20 cellular contexts compared by ENCODE assay signal in genomic region chr5:58246521-58246944, GRCh38.
DNase-seq lines count a peak whose midpoint lies in the region; ATAC-seq, FAIRE-seq and TF ChIP-seq lines count a peak whose summit lies in the region.
"Had no signal": no experiment of that assay in that cellular context is flagged by ENCODE, and none has a peak within 500 bp of the region (broad histone marks: within the 10 kb centered on the region; RNA-seq: fewer than 3 reads in every experiment).

No MANE protein-coding gene starts in this region.

- H3K27ac ChIP-seq in left ventricle myocardium inferior (replicated peaks) = peak overlapping the region; percentile 84
- no peak overlapping the region for H3K27ac ChIP-seq in PC-3 (ENCODE audit: low read length)
- peak overlapping the region; percentile 77 for H3K27ac ChIP-seq in endothelial cell of umbilical vein (ENCODE audit: insufficient read depth, low read depth, low read length)
- H3K27ac ChIP-seq in thoracic aorta = no peak overlapping the region
- H3K27ac ChIP-seq: parathyroid adenoma, stomach had no signal

- no peaks in the 10 kb centered on the region for H3K4me1 Mint-ChIP-seq in T-helper 2 cell treated with Interferon-gamma antibody and Interleukin-4, amounts not matched to agents 5 μg/mL and 100 μg/mL, for 36 hours (ENCODE audit: low read depth)
- H3K4me1 Mint-ChIP-seq: CD4-positive, CD25-positive, alpha-beta regulatory T cell; memory B cell; naive thymus-derived CD4-positive, alpha-beta T cell had no signal

- H3K4me3 ChIP-seq in left ventricle myocardium inferior (no peak overlapping the region), PC-3 (ENCODE audit: low read length) (no peak overlapping the region), endothelial cell of umbilical vein (replicated peaks in 1 of 3; ENCODE audit: insufficient read depth in 1 of 3, low read depth in 1 of 3, low read length in 3 of 3) (no peak overlapping the region), thoracic aorta (no peak overlapping the region)
- H3K4me3 ChIP-seq: K562, stomach had no signal

- H3K9ac ChIP-seq in PC-3 (ENCODE audit: low read length) = no peak overlapping the region
- no peak overlapping the region for H3K9ac ChIP-seq in endothelial cell of umbilical vein (replicated peaks; ENCODE audit: extremely low read depth, insufficient read depth, low read length)
- H3K9ac ChIP-seq: parathyroid adenoma had no signal

- H3F3A ChIP-seq in PC-3 (ENCODE audit: low read length, unreplicated experiment) = no peaks in the 10 kb centered on the region

- DNase-seq in left ventricle myocardium inferior = no peak
- no peak for DNase-seq in left cardiac atrium
- no peak for DNase-seq in PC-3
- DNase-seq in endothelial cell of umbilical vein (ENCODE audit: low read depth, low spot score) = peak; percentile 51
- no peak for DNase-seq in thoracic aorta (ENCODE audit: low spot score)
- DNase-seq in T-helper 2 cell treated with Interferon-gamma antibody and Interleukin-4, amounts not matched to agents 5 μg/mL and 100 μg/mL, for 36 hours (ENCODE audit: low spot score) = no peak
- DNase-seq in 8988T = no peak
- no peak for DNase-seq in NCI-H2196 (lab: John Stamatoyannopoulos, UW; ENCODE audit: unreplicated experiment)
- DNase-seq: ACHN; activated CD4-positive, alpha-beta T cell treated with anti-CD3 and anti-CD28 coated beads, Interleukin-2, amount 50 U/mL, for 1 hour; activated naive CD4-positive, alpha-beta T cell; amygdala; CD4-positive, CD25-positive, alpha-beta regulatory T cell; naive thymus-derived CD4-positive, alpha-beta T cell; NCI-H187 treated with DMSO at 0.1 percent for 48 hours; NK-92 treated with Interleukin-12 subunit alpha and Interleukin-12 subunit beta, amount 100 ng/mL, for 24 hours; stomach had no signal

- peaks cover 36% of the 10 kb centered on the region for H3K4me1 ChIP-seq in left ventricle myocardium inferior
- H3K4me1 ChIP-seq in PC-3 (ENCODE audit: insufficient read depth, low read length) = peaks cover 22% of the 10 kb centered on the region
- peaks cover 54% of the 10 kb centered on the region for H3K4me1 ChIP-seq in endothelial cell of umbilical vein (ENCODE audit: control insufficient read depth, extremely low read depth, insufficient read depth, low read length)
- H3K4me1 ChIP-seq in thoracic aorta (ENCODE audit: control insufficient read depth in 1 of 2, low read depth in 2 of 2) = peaks cover 0 to 16% of the 10 kb centered on the region in 2 donors

- no peaks in the 10 kb centered on the region for H3K9me2 ChIP-seq in PC-3 (replicated peaks; ENCODE audit: low read length)

- no peaks in the 10 kb centered on the region for H3K36me3 Mint-ChIP-seq in T-helper 2 cell treated with Interferon-gamma antibody and Interleukin-4, amounts not matched to agents 5 μg/mL and 100 μg/mL, for 36 hours (ENCODE audit: low read depth)
- H3K36me3 Mint-ChIP-seq: memory B cell; naive thymus-derived CD4-positive, alpha-beta T cell had no signal

- CTCF ChIA-PET in PC-3 (lab: Charles Lee) = no interaction called here
- CTCF ChIA-PET in endothelial cell of umbilical vein (lab: Charles Lee) = interaction anchor here (0.8 to 3.4 kb wide), 10 partner anchors 11 to 468 kb away, joined by 3 to 26 read pairs (median 4); no protein-coding TSS in a partner anchor

- no peaks in the 10 kb centered on the region for H3K9me3 Mint-ChIP-seq in T-helper 2 cell treated with Interferon-gamma antibody and Interleukin-4, amounts not matched to agents 5 μg/mL and 100 μg/mL, for 36 hours
- H3K9me3 Mint-ChIP-seq: memory B cell had no signal

- H3K4me3 Mint-ChIP-seq in T-helper 2 cell treated with Interferon-gamma antibody and Interleukin-4, amounts not matched to agents 5 μg/mL and 100 μg/mL, for 36 hours = no peak overlapping the region
- H3K4me3 Mint-ChIP-seq: CD4-positive, CD25-positive, alpha-beta regulatory T cell; memory B cell; naive thymus-derived CD4-positive, alpha-beta T cell had no signal

- H3K27me3 ChIP-seq in left ventricle myocardium inferior (ENCODE audit: low read depth) = no peaks in the 10 kb centered on the region
- no peaks in the 10 kb centered on the region for H3K27me3 ChIP-seq in PC-3 (ENCODE audit: low read length)
- no peaks in the 10 kb centered on the region for H3K27me3 ChIP-seq in endothelial cell of umbilical vein (ENCODE audit: control insufficient read depth in 2 of 2, insufficient read depth in 2 of 2, low read length in 2 of 2)
- no peaks in the 10 kb centered on the region for H3K27me3 ChIP-seq in thoracic aorta (replicated peaks; ENCODE audit: insufficient read depth)
- H3K27me3 ChIP-seq: stomach had no signal

- H3K4me2 ChIP-seq in PC-3 (ENCODE audit: low read length) = no peak overlapping the region
- H3K4me2 ChIP-seq in endothelial cell of umbilical vein (ENCODE audit: insufficient read depth, low read length) = peak overlapping the region; percentile 76

- H3K9me1 ChIP-seq in endothelial cell of umbilical vein (replicated peaks; ENCODE audit: control insufficient read depth, extremely low read depth, insufficient read depth, low read length) = no peaks in the 10 kb centered on the region

- H3K9me3 ChIP-seq in left ventricle myocardium inferior (replicated peaks) (no peaks in the 10 kb centered on the region), PC-3 (ENCODE audit: low read length) (no peaks in the 10 kb centered on the region), endothelial cell of umbilical vein (replicated peaks; ENCODE audit: control insufficient read depth, insufficient read depth, low read length) (no peaks in the 10 kb centered on the region), thoracic aorta (no peaks in the 10 kb centered on the region)
- H3K9me3 ChIP-seq: stomach had no signal

- H3K79me2 ChIP-seq in PC-3 (ENCODE audit: low read length) (no peaks in the 10 kb centered on the region), endothelial cell of umbilical vein (ENCODE audit: control insufficient read depth, insufficient read depth, low read length) (no peaks in the 10 kb centered on the region)
- H3K79me2 ChIP-seq: parathyroid adenoma had no signal

- TF ChIP-seq POLR2A in endothelial cell of umbilical vein (IDR thresholded peaks at IDR 0.05; ENCODE audit: low read depth, low read length) = no peak

- H4K20me1 ChIP-seq in PC-3 (ENCODE audit: low read length) (no peaks in the 10 kb centered on the region), endothelial cell of umbilical vein (replicated peaks; ENCODE audit: control insufficient read depth, extremely low read depth, insufficient read depth, low read length) (no peaks in the 10 kb centered on the region)

- H3K27ac Mint-ChIP-seq in T-helper 2 cell treated with Interferon-gamma antibody and Interleukin-4, amounts not matched to agents 5 μg/mL and 100 μg/mL, for 36 hours = no peak overlapping the region
- H3K27ac Mint-ChIP-seq: CD4-positive, CD25-positive, alpha-beta regulatory T cell; memory B cell; naive thymus-derived CD4-positive, alpha-beta T cell had no signal

- intact Hi-C loops in left ventricle myocardium inferior (cut with micrococcal nuclease) (loop anchor here (10.0 kb wide), 1 partner anchor 208 kb away; no protein-coding TSS in a partner anchor), left cardiac atrium (cut with DNase I) (no loop called here), PC-3 (cut with micrococcal nuclease) (loop anchor here (10.0 kb wide), 1 partner anchor 78 kb away; no protein-coding TSS in a partner anchor), endothelial cell of umbilical vein (cut with micrococcal nuclease) (loop anchor here (2.0 kb wide), 1 partner anchor 228 kb away; no protein-coding TSS in a partner anchor)

- H3K36me3 ChIP-seq in left ventricle myocardium inferior (no peaks in the 10 kb centered on the region), PC-3 (ENCODE audit: low read depth, low read length) (no peaks in the 10 kb centered on the region), endothelial cell of umbilical vein (ENCODE audit: control insufficient read depth in 2 of 2, extremely low read depth in 1 of 2, insufficient read depth in 2 of 2, low read length in 2 of 2) (no peaks in the 10 kb centered on the region), thoracic aorta (no peaks in the 10 kb centered on the region)
- H3K36me3 ChIP-seq: stomach had no signal

- H2AFZ ChIP-seq in PC-3 (ENCODE audit: low read length) (no peak overlapping the region), endothelial cell of umbilical vein (ENCODE audit: low read depth, low read length) (peak overlapping the region; percentile 52)
- H2AFZ ChIP-seq: parathyroid adenoma had no signal

- no TSS peak for BruUV-seq in PC-3 (replicated peaks; lab: Mats Ljungman, UMichigan)
- no TSS peak for BruUV-seq in endothelial cell of umbilical vein (replicated peaks; lab: Mats Ljungman, UMichigan)

- dilution Hi-C loops in endothelial cell of umbilical vein (cut with MboI; ENCODE audit: extremely low pct_ligation_motif_present, low sequenced_read_pairs) = no loop called here

- peak; percentile 74 for FAIRE-seq in endothelial cell of umbilical vein (lab: Jason Lieb, UNC)
- FAIRE-seq: K562 had no signal

- POLR2A ChIA-PET in PC-3 (lab: Charles Lee; ENCODE audit: unreplicated experiment) (no interaction called here), endothelial cell of umbilical vein (lab: Charles Lee) (interaction anchor here (0.6 to 1.3 kb wide), 2 partner anchors 214 to 411 kb away, joined by 3 to 8 read pairs; partner anchors contain the start of gene PLK2)

- no peak for ATAC-seq in left cardiac atrium
- peak; percentile 13 for ATAC-seq in PC-3
- peak; percentile 29 for ATAC-seq in thoracic aorta (ENCODE audit: insufficient number of reproducible peaks, low FRiP score, low read depth)
- ATAC-seq: K562; naive thymus-derived CD4-positive, alpha-beta T cell had no signal

- TF ChIP-seq CTCF in left ventricle myocardium inferior (IDR thresholded peaks at IDR 0.05; ENCODE audit: borderline replicate concordance) (no peak), PC-3 (conservative IDR thresholded peaks at IDR 0.05; ENCODE audit: low read depth, low read length) (no peak), endothelial cell of umbilical vein (IDR thresholded peaks at IDR 0.05; ENCODE audit: extremely low read depth in 1 of 2, insufficient read depth in 1 of 2, low read depth in 1 of 2, low read length in 2 of 2) (no peak), thoracic aorta (IDR thresholded peaks at IDR 0.05) (no peak)

- peaks cover 3% of the 10 kb centered on the region for H3K27me3 Mint-ChIP-seq in T-helper 2 cell treated with Interferon-gamma antibody and Interleukin-4, amounts not matched to agents 5 μg/mL and 100 μg/mL, for 36 hours (ENCODE audit: low read depth)
- H3K27me3 Mint-ChIP-seq: CD4-positive, CD25-positive, alpha-beta regulatory T cell had no signal

TF ChIP-seq in endothelial cell of umbilical vein, 7 proteins besides CTCF, POLR2A, EP300 and RAD21 (continues in another document):
- peak; percentile 51 for TF ChIP-seq FOS (IDR thresholded peaks at IDR 0.05; ENCODE audit: borderline replicate concordance, insufficient read depth, low read length)
- no peak for TF ChIP-seq POLR2AphosphoS5 (IDR thresholded peaks at IDR 0.05; ENCODE audit: insufficient read depth, low read depth, low read length)
- no peak for TF ChIP-seq MAX (IDR thresholded peaks at IDR 0.05; ENCODE audit: insufficient read depth, insufficient read length)
- TF ChIP-seq MYC (IDR thresholded peaks at IDR 0.05; ENCODE audit: low read depth, low read length) = no peak

Comparison
In these comparisons a context has a peak if more than half of its experiments do, and no peak if none do; other contexts are left out.
1. intact Hi-C loops: an anchor here in left ventricle myocardium inferior (10.0 kb wide), PC-3 (10.0 kb wide) and endothelial cell of umbilical vein (2.0 kb wide); none called in left cardiac atrium.
2. H3K27ac ChIP-seq: peak in left ventricle myocardium inferior (single experiment) and endothelial cell of umbilical vein (single experiment); none in PC-3 (single experiment) and thoracic aorta (0 of 2).
3. ATAC-seq: peak in PC-3 (single experiment) and thoracic aorta (single experiment); none in left cardiac atrium (0 of 2).